In the genomic region with DNA sequence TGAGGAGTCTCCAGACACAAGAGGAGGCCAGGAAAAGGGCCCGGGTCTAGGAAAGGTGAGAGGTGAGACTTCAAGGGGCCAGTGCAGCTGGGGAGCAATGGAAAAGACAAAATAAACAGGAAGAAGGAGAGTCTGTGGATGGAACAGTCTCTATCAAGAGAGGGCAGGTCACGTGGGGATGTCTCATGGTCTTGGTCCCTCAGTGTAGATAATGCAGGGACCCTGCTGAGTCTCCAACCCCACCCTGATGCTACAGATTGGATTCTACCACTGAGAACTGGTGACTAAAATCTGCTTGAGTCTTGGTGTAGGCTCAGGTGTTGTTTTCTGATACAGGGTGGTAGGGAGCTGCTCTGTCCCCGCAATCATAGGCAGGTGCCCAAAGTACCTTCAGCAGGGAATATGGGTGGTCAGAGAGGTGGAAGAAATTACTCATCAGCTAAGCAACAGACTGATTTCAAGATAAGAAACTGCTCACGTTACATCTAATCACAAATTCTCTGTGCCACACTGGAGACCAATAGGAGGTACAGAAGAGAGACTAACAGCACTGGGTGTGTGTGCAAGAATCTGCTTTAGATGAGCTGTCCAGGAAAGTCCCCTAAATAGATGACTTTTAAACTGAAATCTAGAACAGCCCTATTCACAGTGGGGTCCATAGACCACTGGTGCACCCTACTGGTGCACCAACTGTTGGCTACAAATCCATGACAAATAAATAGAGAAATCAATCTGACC, we compare ENCODE assay signal across 9 cellular contexts.
DNase-seq lines count a peak whose midpoint lies in the region; ATAC-seq, FAIRE-seq and TF ChIP-seq lines count a peak whose summit lies in the region.
"Had no signal": no experiment of that assay in that cellular context is flagged by ENCODE, and none has a peak within 500 bp of the region (broad histone marks: within the 10 kb centered on the region; RNA-seq: fewer than 3 reads in every experiment).

No MANE protein-coding gene starts in this region.

- no peak for TF ChIP-seq POLR2A in HepG2 (IDR thresholded peaks at IDR 0.05; ENCODE audit: insufficient read depth in 1 of 2, low read depth in 2 of 2, low read length in 2 of 2)

- CTCF ChIA-PET in HepG2 (lab: Yijun Ruan, JAX; ENCODE audit: low intra/inter-chr PET ratio, low total read pairs) = interaction anchor here (1.4 kb wide), 1 partner anchor 111 kb away, joined by 4 read pairs; no protein-coding TSS in a partner anchor

- in situ Hi-C loops in HepG2 (cut with HindIII; ENCODE audit: extremely low pct_ligation_motif_present, low pct_unique_long_range_greater_than_20kb) = no loop called here

- no peak overlapping the region for H3K4me2 ChIP-seq in HepG2 (ENCODE audit: low read depth, low read length)

- H3K4me1 ChIP-seq in liver (ENCODE audit: control insufficient read depth in 4 of 4, insufficient read depth in 4 of 4, low read length in 3 of 4) (peaks cover 9 to 22% (median 14%) of the 10 kb centered on the region in 4 donors), HepG2 (ENCODE audit: insufficient read depth, low read length) (peaks cover 13% of the 10 kb centered on the region), upper lobe of right lung (no peaks in the 10 kb centered on the region)

- BruUV-seq in HepG2 (replicated peaks; lab: Mats Ljungman, UMichigan) = no TSS peak

- H3K27ac ChIP-seq in liver (ENCODE audit: low read depth in 1 of 2, low read length in 2 of 2) (no peak overlapping the region), HepG2 (ENCODE audit: extremely low read length, insufficient read depth, low read length) (no peak overlapping the region), upper lobe of right lung (no peak overlapping the region)
- H3K27ac ChIP-seq: VCaP had no signal

- H3K79me2 ChIP-seq in HepG2 (ENCODE audit: insufficient read depth, low read length) = no peaks in the 10 kb centered on the region

- FAIRE-seq in HepG2 (lab: Jason Lieb, UNC) = no peak

- H3K36me3 ChIP-seq in liver (ENCODE audit: control insufficient read depth in 4 of 4, insufficient read depth in 3 of 4, low read depth in 1 of 4, low read length in 3 of 4) (no peaks in the 10 kb centered on the region), HepG2 (replicated peaks in 1 of 2; ENCODE audit: control insufficient read depth in 1 of 2, insufficient read depth in 2 of 2, low read length in 2 of 2) (no peaks in the 10 kb centered on the region), upper lobe of right lung (no peaks in the 10 kb centered on the region)

- no peaks in the 10 kb centered on the region for H3K27me3 ChIP-seq in liver (ENCODE audit: control insufficient read depth in 4 of 4, insufficient read depth in 4 of 4, low read length in 3 of 4)
- no peaks in the 10 kb centered on the region; a peak in 2 of 5 replicates for H3K27me3 ChIP-seq in HepG2 (ENCODE audit: control insufficient read depth in 1 of 2, insufficient read depth in 2 of 2, low read length in 2 of 2)
- peaks cover 3% of the 10 kb centered on the region for H3K27me3 ChIP-seq in upper lobe of right lung

- H4K20me1 ChIP-seq in HepG2 (ENCODE audit: insufficient read depth, low read length) = no peaks in the 10 kb centered on the region

- H3K9ac ChIP-seq in liver (ENCODE audit: low read depth in 1 of 2, low read length in 2 of 2) (no peak overlapping the region), HepG2 (ENCODE audit: insufficient read depth, low read depth, low read length) (no peak overlapping the region)

- DNase-seq in HepG2 (ENCODE audit: low spot score) (no peak), cardiac fibroblast (ENCODE audit: low read depth in 2 of 2) (peak; percentile 14 to 19), upper lobe of right lung (no peak), KG1 (lab: John Stamatoyannopoulos, UW) (no peak), NCI-H226 (no peak), LoVo (ENCODE audit: low spot score) (no peak)

- H3K4me3 ChIP-seq in liver (ENCODE audit: low read depth in 1 of 3, low read length in 3 of 3) (no peak overlapping the region), HepG2 (replicated peaks in 1 of 3; ENCODE audit: insufficient read depth in 1 of 3, low read depth in 2 of 3, low read length in 3 of 3) (no peak overlapping the region), cardiac fibroblast (replicated peaks in 1 of 2; ENCODE audit: low read depth in 2 of 2, low read length in 2 of 2) (no peak overlapping the region), upper lobe of right lung (no peak overlapping the region)

- TF ChIP-seq CTCF in liver (IDR thresholded peaks at IDR 0.05; ENCODE audit: low read depth, low read length, missing input control) = peak; percentile 28
- TF ChIP-seq CTCF in HepG2 (CRISPR knock-in tag; IDR thresholded peaks at IDR 0.05) = no peak
- no peak for TF ChIP-seq CTCF in cardiac fibroblast (IDR thresholded peaks at IDR 0.05; ENCODE audit: low read depth, low read length)
- TF ChIP-seq CTCF in upper lobe of right lung (IDR thresholded peaks at IDR 0.05) = peak; percentile 27

- H2AFZ ChIP-seq in HepG2 (ENCODE audit: low read length) = no peak overlapping the region

- intact Hi-C loops in HepG2 (cut with micrococcal nuclease; ENCODE audit: unreplicated experiment) = no loop called here
- intact Hi-C loops in upper lobe of right lung (cut with DNase I) = no loop called here

- H3K9me3 ChIP-seq in liver (ENCODE audit: control insufficient read depth in 4 of 4, low read length in 3 of 4) (no peaks in the 10 kb centered on the region), HepG2 (ENCODE audit: low read length) (no peaks in the 10 kb centered on the region), upper lobe of right lung (no peaks in the 10 kb centered on the region)

- TF ChIP-seq RAD21 in liver (IDR thresholded peaks at IDR 0.05) = peak; percentile 73 to 76
- no peak for TF ChIP-seq RAD21 in HepG2 (CRISPR knock-in tag; IDR thresholded peaks at IDR 0.05)

- no peak for ATAC-seq in HepG2
- ATAC-seq in HG03520 (IDR thresholded peaks at IDR 0.05; ENCODE audit: unreplicated experiment) = peak; percentile 84
- ATAC-seq in upper lobe of right lung = peak; percentile 53

- 77% methylated on average over 4 of the region's 4 CpGs for WGBS in liver
- WGBS in HepG2 (ENCODE audit: low lambda C conversion rate) = 21% methylated on average over 4 of the region's 4 CpGs

- no peak for TF ChIP-seq EP300 in HepG2 (IDR thresholded peaks at IDR 0.05; ENCODE audit: low read depth in 2 of 2, low read length in 2 of 2)
- no peak for TF ChIP-seq EP300 in HepG2 (CRISPR knock-in tag; IDR thresholded peaks at IDR 0.05; ENCODE audit: borderline replicate concordance)

- POLR2A ChIA-PET in HepG2 (lab: Yijun Ruan, JAX) = no interaction called here

TF ChIP-seq in liver, 16 proteins besides CTCF, POLR2A, EP300 and RAD21:
- no peak for TF ChIP-seq MAX (IDR thresholded peaks at IDR 0.05)
- no peak for TF ChIP-seq TAF1 (conservative IDR thresholded peaks at IDR 0.05)
- no peak for TF ChIP-seq SP1 (IDR thresholded peaks at IDR 0.05)
- TF ChIP-seq FOXA1 (IDR thresholded peaks at IDR 0.05) = no peak

TF ChIP-seq in HepG2, 621 proteins besides CTCF, POLR2A, EP300 and RAD21:
- TF ChIP-seq CHD2 (IDR thresholded peaks at IDR 0.05; ENCODE audit: low read depth, low read length) (no peak), DNMT1 (CRISPR knock-in tag; IDR thresholded peaks at IDR 0.05) (no peak), ZNF274 (CRISPR knock-in tag; IDR thresholded peaks at IDR 0.05) (no peak), ZNF746 (CRISPR knock-in tag; IDR thresholded peaks at IDR 0.05) (no peak), ZNF839 (CRISPR knock-in tag; IDR thresholded peaks at IDR 0.05; ENCODE audit: borderline replicate concordance) (no peak), TBL1XR1 (IDR thresholded peaks at IDR 0.05; ENCODE audit: borderline replicate concordance, low read length, partially characterized antibody) (no peak), GLMP (CRISPR knock-in tag; IDR thresholded peaks at IDR 0.05; ENCODE audit: borderline replicate concordance) (no peak), HHEX (CRISPR knock-in tag; IDR thresholded peaks at IDR 0.05) (no peak), ETV6 (CRISPR knock-in tag; conservative IDR thresholded peaks at IDR 0.05) (no peak), ZNF777 (CRISPR knock-in tag; IDR thresholded peaks at IDR 0.05) (no peak), NFE2 (CRISPR knock-in tag; IDR thresholded peaks at IDR 0.05) (no peak), SALL2 (CRISPR knock-in tag; IDR thresholded peaks at IDR 0.05) (no peak)
- TF ChIP-seq, protein P1, sequence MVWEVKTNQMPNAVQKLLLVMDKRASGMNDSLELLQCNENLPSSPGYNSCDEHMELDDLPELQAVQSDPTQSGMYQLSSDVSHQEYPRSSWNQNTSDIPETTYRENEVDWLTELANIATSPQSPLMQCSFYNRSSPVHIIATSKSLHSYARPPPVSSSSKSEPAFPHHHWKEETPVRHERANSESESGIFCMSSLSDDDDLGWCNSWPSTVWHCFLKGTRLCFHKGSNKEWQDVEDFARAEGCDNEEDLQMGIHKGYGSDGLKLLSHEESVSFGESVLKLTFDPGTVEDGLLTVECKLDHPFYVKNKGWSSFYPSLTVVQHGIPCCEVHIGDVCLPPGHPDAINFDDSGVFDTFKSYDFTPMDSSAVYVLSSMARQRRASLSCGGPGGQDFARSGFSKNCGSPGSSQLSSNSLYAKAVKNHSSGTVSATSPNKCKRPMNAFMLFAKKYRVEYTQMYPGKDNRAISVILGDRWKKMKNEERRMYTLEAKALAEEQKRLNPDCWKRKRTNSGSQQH (CRISPR knock-in tag; IDR thresholded peaks at IDR 0.05; ENCODE audit: low read depth) = no peak
- TF ChIP-seq, protein P2, sequence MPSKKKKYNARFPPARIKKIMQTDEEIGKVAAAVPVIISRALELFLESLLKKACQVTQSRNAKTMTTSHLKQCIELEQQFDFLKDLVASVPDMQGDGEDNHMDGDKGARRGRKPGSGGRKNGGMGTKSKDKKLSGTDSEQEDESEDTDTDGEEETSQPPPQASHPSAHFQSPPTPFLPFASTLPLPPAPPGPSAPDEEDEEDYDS (CRISPR knock-in tag; IDR thresholded peaks at IDR 0.05) = no peak
- TF ChIP-seq, protein P3, sequence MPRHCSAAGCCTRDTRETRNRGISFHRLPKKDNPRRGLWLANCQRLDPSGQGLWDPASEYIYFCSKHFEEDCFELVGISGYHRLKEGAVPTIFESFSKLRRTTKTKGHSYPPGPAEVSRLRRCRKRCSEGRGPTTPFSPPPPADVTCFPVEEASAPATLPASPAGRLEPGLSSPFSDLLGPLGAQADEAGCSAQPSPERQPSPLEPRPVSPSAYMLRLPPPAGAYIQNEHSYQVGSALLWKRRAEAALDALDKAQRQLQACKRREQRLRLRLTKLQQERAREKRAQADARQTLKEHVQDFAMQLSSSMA (CRISPR knock-in tag; IDR thresholded peaks at IDR 0.05) = no peak

Comparison
In these comparisons a context has a peak if more than half of its experiments do, and no peak if none do; other contexts are left out.
1. CTCF ChIP-seq: peak in liver (single experiment) and upper lobe of right lung (single experiment); none in HepG2 (single experiment) and cardiac fibroblast (single experiment).
2. DNase-seq: peak in cardiac fibroblast (2 of 2); none in HepG2 (single experiment), upper lobe of right lung (single experiment), KG1 (single experiment), NCI-H226 (single experiment) and LoVo (single experiment).